1 cellular context compared by ENCODE assay signal in the genomic region with DNA sequence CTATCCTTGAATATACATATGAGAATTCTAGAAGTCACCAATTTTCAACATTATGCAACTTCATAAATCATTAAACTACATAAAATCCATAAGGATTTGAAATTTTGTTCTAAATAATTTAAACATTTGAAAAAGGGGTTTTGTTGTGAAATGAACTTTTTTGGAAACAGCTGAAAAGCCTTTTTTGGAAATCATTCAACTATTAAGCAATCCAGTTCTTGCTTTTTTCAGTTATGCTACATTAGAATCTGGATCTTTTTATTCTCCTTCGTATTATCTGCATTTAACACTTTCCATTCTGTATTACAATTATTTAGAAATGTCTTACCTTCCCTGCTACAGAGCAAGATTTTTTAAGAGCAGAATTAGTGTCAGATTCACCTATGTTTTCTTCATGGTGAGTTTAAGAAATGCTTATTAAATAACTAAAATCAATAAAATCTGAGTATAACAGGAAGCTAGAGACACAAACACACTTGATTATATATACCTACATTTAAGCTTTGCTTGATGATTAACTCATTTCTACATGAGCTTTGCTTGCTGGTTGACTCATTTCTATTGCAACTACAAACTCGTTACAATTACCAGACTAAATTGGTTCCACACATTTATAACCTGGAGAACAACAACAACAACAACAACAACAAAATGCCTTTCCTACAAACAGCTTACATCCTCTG.
TF ChIP-seq lines count a peak whose summit lies in the region.

No MANE protein-coding gene starts in this region.

TF ChIP-seq in H1, 55 proteins besides CTCF, POLR2A, EP300 and RAD21:
- TF ChIP-seq PHF8 (conservative IDR thresholded peaks at IDR 0.05; ENCODE audit: low read depth, low read length) (no peak), CBX8 (IDR thresholded peaks at IDR 0.05; ENCODE audit: borderline replicate concordance, low read depth, low read length) (no peak), TEAD4 (IDR thresholded peaks at IDR 0.05; ENCODE audit: low read depth, low read length) (no peak), POLR2AphosphoS5 (IDR thresholded peaks at IDR 0.05; ENCODE audit: low read depth, low read length) (no peak)
